In genomic region chr18:55229682-55230081, GRCh38 we compare ENCODE assay signal across 14 cellular contexts.
DNase-seq lines count a peak whose midpoint lies in the region; ATAC-seq and TF ChIP-seq lines count a peak whose summit lies in the region.
"Had no signal": no experiment of that assay in that cellular context is flagged by ENCODE, and none has a peak within 500 bp of the region (broad histone marks: within the 10 kb centered on the region; RNA-seq: fewer than 3 reads in every experiment).

No MANE protein-coding gene starts in this region.

- DNase-seq in RKO (ENCODE audit: low spot score) (peak; percentile 8), foreskin keratinocyte (peak in 1 of 2 donors; percentile 4), endothelial cell (ENCODE audit: low spot score) (no peak), SW 1271 (lab: John Stamatoyannopoulos, UW) (no peak), Ammon's horn (ENCODE audit: low spot score) (no peak), head of caudate nucleus (no peak)
- DNase-seq: CD8-positive, alpha-beta T cell; COR-L47; DMS153; HCEC 1CT; HFFc6 had no signal

- peaks cover 5% of the 10 kb centered on the region for H3K36me3 Mint-ChIP-seq in IgD-negative memory B cell
- peaks cover 29% of the 10 kb centered on the region for H3K36me3 Mint-ChIP-seq in endothelial cell (ENCODE audit: low read depth, unreplicated experiment)
- H3K36me3 Mint-ChIP-seq: CD8-positive, alpha-beta T cell had no signal

- no peaks in the 10 kb centered on the region for H3K27me3 ChIP-seq in foreskin keratinocyte

- no peaks in the 10 kb centered on the region for H3K27me3 Mint-ChIP-seq in IgD-negative memory B cell
- no peaks in the 10 kb centered on the region for H3K27me3 Mint-ChIP-seq in endothelial cell (ENCODE audit: unreplicated experiment)

- H3K4me1 ChIP-seq in foreskin keratinocyte, result no peaks in the 10 kb centered on the region

- H3K4me1 Mint-ChIP-seq in IgD-negative memory B cell (peaks cover under 1 to 8% (median 5%) of the 10 kb centered on the region in 3 donors), endothelial cell (ENCODE audit: unreplicated experiment) (peaks cover under 1% of the 10 kb centered on the region)

- H3K9me3 Mint-ChIP-seq in IgD-negative memory B cell, result no peaks in the 10 kb centered on the region
- no peaks in the 10 kb centered on the region for H3K9me3 Mint-ChIP-seq in endothelial cell (ENCODE audit: unreplicated experiment)
- H3K9me3 Mint-ChIP-seq: CD14-positive monocyte; CD8-positive, alpha-beta T cell; HFFc6 had no signal

- H3K27ac Mint-ChIP-seq in IgD-negative memory B cell (peak overlapping the region in 2 of 3 donors; percentile 4 to 87), endothelial cell (ENCODE audit: unreplicated experiment) (no peak overlapping the region)
- H3K27ac Mint-ChIP-seq: CD8-positive, alpha-beta T cell; HFFc6 had no signal

- H3K4me3 Mint-ChIP-seq in IgD-negative memory B cell (no peak overlapping the region), endothelial cell (ENCODE audit: unreplicated experiment) (no peak overlapping the region)
- H3K4me3 Mint-ChIP-seq: CD14-positive monocyte; CD8-positive, alpha-beta T cell; HFFc6 had no signal

- intact Hi-C loops in head of caudate nucleus (cut with DNase I), result loop anchor here (10.0 kb wide), 2 partner anchors 355 to 1345 kb away; partner anchors contain the start of gene TCF4

- ATAC-seq in foreskin keratinocyte, result peak; percentile 34
- ATAC-seq: CD8-positive, alpha-beta T cell; GM12878 had no signal

- TF ChIP-seq CTCF in foreskin keratinocyte (conservative IDR thresholded peaks at IDR 0.05) (no peak), endothelial cell (IDR thresholded peaks at IDR 0.05; ENCODE audit: unreplicated experiment) (no peak)

- no peak overlapping the region for H3K27ac ChIP-seq in foreskin keratinocyte
